1 cellular context compared by ENCODE assay signal in genomic region chr6:112021911-112022310, GRCh38.
TF ChIP-seq lines count a peak whose summit lies in the region.

No MANE protein-coding gene starts in this region.

TF ChIP-seq in GM23338, 12 proteins besides CTCF, POLR2A, EP300 and RAD21 (continued from another document):
- TF ChIP-seq ZNF462 (CRISPR knock-in tag; IDR thresholded peaks at IDR 0.05) = no peak
- no peak for TF ChIP-seq CREB1 (CRISPR knock-in tag; IDR thresholded peaks at IDR 0.05; ENCODE audit: low read depth)
- no peak for TF ChIP-seq STAT1 (IDR thresholded peaks at IDR 0.05; ENCODE audit: unreplicated experiment)
- TF ChIP-seq EZH2phosphoT487 (IDR thresholded peaks at IDR 0.05; ENCODE audit: unreplicated experiment) = no peak
- TF ChIP-seq POLR2AphosphoS5 (IDR thresholded peaks at IDR 0.05; ENCODE audit: low read depth) = no peak
